Comparison of ENCODE assay signal across 9 cellular contexts in genomic region chr2:42929985-42930581, GRCh38.
A peak's percentile ranks its signal among the peaks of the same experiment; 100 is the strongest.
DNase-seq lines count a peak whose midpoint lies in the region; ATAC-seq, FAIRE-seq and TF ChIP-seq lines count a peak whose summit lies in the region.
"Had no signal": no experiment of that assay in that cellular context is flagged by ENCODE, and none has a peak within 500 bp of the region (broad histone marks: within the 10 kb centered on the region; RNA-seq: fewer than 3 reads in every experiment).

No MANE protein-coding gene starts in this region.

- H4K20me1 ChIP-seq in astrocyte (ENCODE audit: insufficient read depth, low read length) (no peaks in the 10 kb centered on the region), keratinocyte (ENCODE audit: control insufficient read depth, extremely low read depth, insufficient read depth, low read length) (no peaks in the 10 kb centered on the region), smooth muscle cell (ENCODE audit: low read depth) (no peaks in the 10 kb centered on the region)

- H3K9me3 Mint-ChIP-seq in astrocyte (ENCODE audit: unreplicated experiment), result peaks cover 2% of the 10 kb centered on the region
- H3K9me3 Mint-ChIP-seq in activated T-cell treated with anti-CD3 and anti-CD28 coated beads, Interleukin-2, amount 50 U/mL, for 72 hours, result no peaks in the 10 kb centered on the region

- H3K4me3 ChIP-seq in astrocyte (ENCODE audit: insufficient read depth, low read depth, low read length) (no peak overlapping the region), keratinocyte (ENCODE audit: control insufficient read depth in 2 of 3, extremely low read depth in 1 of 3, insufficient read depth in 2 of 3, low read depth in 1 of 3, low read length in 3 of 3) (no peak overlapping the region), smooth muscle cell (no peak overlapping the region)

- no peak overlapping the region for H3K4me3 Mint-ChIP-seq in astrocyte (ENCODE audit: unreplicated experiment)
- no peak overlapping the region for H3K4me3 Mint-ChIP-seq in activated T-cell treated with anti-CD3 and anti-CD28 coated beads, Interleukin-2, amount 50 U/mL, for 72 hours

- ATAC-seq in activated T-cell treated with anti-CD3 and anti-CD28 coated beads, Interleukin-2, amount 50 U/mL, for 72 hours (replicated peaks in 1 of 2), result no peak

- DNase-seq in LHCN-M2 (ENCODE audit: low read depth) (peak; percentile 90), astrocyte (ENCODE audit: low read depth) (peak; percentile 82), keratinocyte (ENCODE audit: low read depth, low spot score) (no peak), smooth muscle cell (lab: John Stamatoyannopoulos, UW; ENCODE audit: unreplicated experiment) (no peak), midbrain (lab: John Stamatoyannopoulos, UW) (no peak), SKM-1 (lab: John Stamatoyannopoulos, UW; ENCODE audit: unreplicated experiment) (no peak), inferior parietal cortex (ENCODE audit: extremely low spot score) (no peak)
- no peak for DNase-seq in activated T-cell treated with anti-CD3 and anti-CD28 coated beads, Interleukin-2, amount 50 U/mL, for 72 hours
- DNase-seq: T-helper 9 cell had no signal

- no peaks in the 10 kb centered on the region for H3K79me2 ChIP-seq in astrocyte (ENCODE audit: insufficient read depth, low read length)
- no peaks in the 10 kb centered on the region for H3K79me2 ChIP-seq in keratinocyte (ENCODE audit: control insufficient read depth, insufficient read depth, low read length)
- H3K79me2 ChIP-seq in smooth muscle cell (ENCODE audit: low read depth), result no peaks in the 10 kb centered on the region

- peak overlapping the region; percentile 51 for H2AFZ ChIP-seq in astrocyte (ENCODE audit: low read depth, low read length)
- peak overlapping the region; percentile 40 for H2AFZ ChIP-seq in keratinocyte (ENCODE audit: control insufficient read depth, low read length)
- peak overlapping the region; percentile 18 for H2AFZ ChIP-seq in smooth muscle cell (ENCODE audit: low read depth)

- H3K36me3 Mint-ChIP-seq in astrocyte (ENCODE audit: low read depth, unreplicated experiment), result no peaks in the 10 kb centered on the region
- H3K36me3 Mint-ChIP-seq in activated T-cell treated with anti-CD3 and anti-CD28 coated beads, Interleukin-2, amount 50 U/mL, for 72 hours (ENCODE audit: insufficient read depth in 2 of 2), result no peaks in the 10 kb centered on the region

- peaks cover 2% of the 10 kb centered on the region for H3K9me1 ChIP-seq in keratinocyte (ENCODE audit: control insufficient read depth, extremely low read depth, insufficient read depth, low read length)

- FAIRE-seq in astrocyte (lab: Jason Lieb, UNC) (no peak), keratinocyte (lab: Jason Lieb, UNC) (no peak)

- TF ChIP-seq CTCF in astrocyte (IDR thresholded peaks at IDR 0.05; ENCODE audit: insufficient read depth, low read depth, low read length), result no peak
- TF ChIP-seq CTCF in keratinocyte (optimal IDR thresholded peaks at IDR 0.05 in 1 of 3, IDR thresholded peaks at IDR 0.05 in 1 of 3, conservative IDR thresholded peaks at IDR 0.05 in 1 of 3; ENCODE audit: extremely low read depth in 1 of 3, insufficient read depth in 2 of 3, low read length in 3 of 3), result no peak
- no peak for TF ChIP-seq CTCF in smooth muscle cell (IDR thresholded peaks at IDR 0.05; ENCODE audit: borderline replicate concordance, insufficient read depth, poor library complexity, severe bottlenecking)

- WGBS in smooth muscle cell (ENCODE audit: low lambda C conversion rate), result 18% methylated on average over 5 of the region's 5 CpGs

- H3K36me3 ChIP-seq in astrocyte (ENCODE audit: insufficient read depth, low read length) (no peaks in the 10 kb centered on the region), keratinocyte (ENCODE audit: control insufficient read depth in 2 of 2, extremely low read depth in 1 of 2, insufficient read depth in 2 of 2, low read length in 2 of 2) (no peaks in the 10 kb centered on the region), smooth muscle cell (ENCODE audit: low read depth) (no peaks in the 10 kb centered on the region)

- H3K27me3 ChIP-seq in astrocyte (ENCODE audit: insufficient read depth, low read length), result no peaks in the 10 kb centered on the region
- H3K27me3 ChIP-seq in keratinocyte (ENCODE audit: control insufficient read depth, extremely low read depth, insufficient read depth, low read length), result no peaks in the 10 kb centered on the region
- no peaks in the 10 kb centered on the region for H3K27me3 ChIP-seq in smooth muscle cell (ENCODE audit: low read depth)

- H3K9me3 ChIP-seq in astrocyte (ENCODE audit: insufficient read depth, low read depth, low read length) (no peaks in the 10 kb centered on the region), keratinocyte (ENCODE audit: control insufficient read depth, low read depth, low read length) (no peaks in the 10 kb centered on the region), smooth muscle cell (replicated peaks; ENCODE audit: low read depth) (no peaks in the 10 kb centered on the region)

- dilution Hi-C loops in keratinocyte (cut with MboI; ENCODE audit: extremely low pct_ligation_motif_present, low sequenced_read_pairs), result no loop called here

- H3K4me1 ChIP-seq in astrocyte (ENCODE audit: insufficient read depth, low read length), result peaks cover 50% of the 10 kb centered on the region
- H3K4me1 ChIP-seq in keratinocyte (ENCODE audit: control insufficient read depth, extremely low read depth, insufficient read depth, low read length), result peaks cover 55% of the 10 kb centered on the region
- peaks cover 83% of the 10 kb centered on the region for H3K4me1 ChIP-seq in smooth muscle cell (ENCODE audit: low read depth)

- H3K4me1 Mint-ChIP-seq in astrocyte (ENCODE audit: low read depth, unreplicated experiment), result peaks cover 42% of the 10 kb centered on the region
- H3K4me1 Mint-ChIP-seq in activated T-cell treated with anti-CD3 and anti-CD28 coated beads, Interleukin-2, amount 50 U/mL, for 72 hours (ENCODE audit: low read depth), result no peaks in the 10 kb centered on the region

- H3K27ac ChIP-seq in astrocyte (ENCODE audit: low read depth, low read length) (peak overlapping the region; percentile 74), keratinocyte (ENCODE audit: control insufficient read depth, insufficient read depth, low read length) (no peak overlapping the region), smooth muscle cell (ENCODE audit: low read depth) (peak overlapping the region; percentile 67)

- peaks cover 46% of the 10 kb centered on the region for H3F3A ChIP-seq in smooth muscle cell (ENCODE audit: low read depth)

- H3K27me3 Mint-ChIP-seq in astrocyte (ENCODE audit: low read depth, unreplicated experiment), result no peaks in the 10 kb centered on the region
- no peaks in the 10 kb centered on the region for H3K27me3 Mint-ChIP-seq in activated T-cell treated with anti-CD3 and anti-CD28 coated beads, Interleukin-2, amount 50 U/mL, for 72 hours (ENCODE audit: low read depth)

- H3K27ac Mint-ChIP-seq in astrocyte (ENCODE audit: unreplicated experiment), result peak overlapping the region; percentile 71
- no peak overlapping the region for H3K27ac Mint-ChIP-seq in activated T-cell treated with anti-CD3 and anti-CD28 coated beads, Interleukin-2, amount 50 U/mL, for 72 hours

- H3K4me2 ChIP-seq in astrocyte (ENCODE audit: low read length) (peak overlapping the region; percentile 65), keratinocyte (ENCODE audit: control insufficient read depth, extremely low read depth, insufficient read depth, low read depth, low read length) (peak overlapping the region; percentile 16), smooth muscle cell (peak overlapping the region; percentile 63)

- H3K9ac ChIP-seq in astrocyte (ENCODE audit: low read length), result peak overlapping the region; percentile 54
- H3K9ac ChIP-seq in keratinocyte (ENCODE audit: control insufficient read depth, extremely low read depth, insufficient read depth, low read length), result no peak overlapping the region
- H3K9ac ChIP-seq in smooth muscle cell (ENCODE audit: low read depth), result no peak overlapping the region

Comparison
In these comparisons a context has a peak if more than half of its experiments do, and no peak if none do; other contexts are left out.
1. DNase-seq: peak in LHCN-M2 (single experiment) and astrocyte (single experiment); none in keratinocyte (single experiment), smooth muscle cell (single experiment), midbrain (single experiment), activated T-cell treated with anti-CD3 and anti-CD28 coated beads, Interleukin-2, amount 50 U/mL, for 72 hours (0 of 2), SKM-1 (single experiment) and inferior parietal cortex (single experiment).
2. Peak in every context shown above with its lines, with median percentiles within 50 percentile points of each other: H2AFZ ChIP-seq and H3K4me2 ChIP-seq.